In the genomic region with DNA sequence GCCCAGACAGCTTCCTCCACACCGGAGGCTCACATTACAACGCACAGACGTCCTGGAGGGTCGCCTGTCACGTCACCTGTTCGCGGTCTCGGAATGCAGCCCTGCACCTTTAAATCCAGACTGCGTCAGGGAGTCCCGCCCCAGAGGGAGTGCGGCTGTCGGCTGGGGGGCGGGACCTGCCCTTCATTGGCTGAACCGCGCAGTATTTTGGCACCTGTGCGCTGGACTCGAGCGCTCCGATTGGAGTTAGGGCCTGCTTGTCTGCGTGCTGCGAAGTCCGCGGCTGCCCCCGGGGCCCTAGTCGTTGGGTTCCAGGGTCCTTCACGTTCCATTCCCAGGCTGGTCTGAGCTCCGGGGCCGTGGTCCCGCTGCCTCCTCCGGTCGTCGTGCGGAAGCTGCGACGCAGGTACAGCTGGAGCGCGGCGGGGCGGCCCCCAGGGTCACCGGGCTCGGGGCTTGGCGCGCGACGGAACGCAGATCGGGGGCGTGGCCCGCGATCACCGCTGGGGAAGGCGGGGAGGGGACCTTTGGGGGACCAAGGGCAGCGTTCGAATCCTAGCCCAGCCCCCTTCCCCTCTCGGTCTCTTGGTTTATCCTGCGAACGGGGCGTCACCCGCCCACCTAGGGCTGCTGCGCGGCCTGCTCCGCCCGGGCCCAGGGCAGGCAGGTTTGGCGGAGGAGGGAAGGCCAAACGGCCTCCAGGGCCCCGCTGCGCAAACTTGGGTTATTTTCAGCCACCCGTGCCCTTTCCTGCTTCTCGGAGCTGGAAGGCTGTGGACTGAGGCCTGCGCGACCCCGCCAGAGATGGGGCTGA, we compare ENCODE assay signal across 8 cellular contexts. TPM values are rescaled to one million over a fixed set of nuclear protein-coding genes. Genes with fewer than 3 reads are reported as not detected.
DNase-seq lines count a peak whose midpoint lies in the region; ATAC-seq and TF ChIP-seq lines count a peak whose summit lies in the region.

A gene with protein sequence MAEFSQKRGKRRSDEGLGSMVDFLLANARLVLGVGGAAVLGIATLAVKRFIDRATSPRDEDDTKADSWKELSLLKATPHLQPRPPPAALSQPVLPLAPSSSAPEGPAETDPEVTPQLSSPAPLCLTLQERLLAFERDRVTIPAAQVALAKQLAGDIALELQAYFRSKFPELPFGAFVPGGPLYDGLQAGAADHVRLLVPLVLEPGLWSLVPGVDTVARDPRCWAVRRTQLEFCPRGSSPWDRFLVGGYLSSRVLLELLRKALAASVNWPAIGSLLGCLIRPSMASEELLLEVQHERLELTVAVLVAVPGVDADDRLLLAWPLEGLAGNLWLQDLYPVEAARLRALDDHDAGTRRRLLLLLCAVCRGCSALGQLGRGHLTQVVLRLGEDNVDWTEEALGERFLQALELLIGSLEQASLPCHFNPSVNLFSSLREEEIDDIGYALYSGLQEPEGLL (plus strand): TSS at position 331 of the 814 bp plus-strand sequence. CDS start 2,059 bp downstream, outside the sequence.

- no peaks in the 10 kb centered on the region for H3K27me3 Mint-ChIP-seq in type B pancreatic cell

- no peak for TF ChIP-seq CTCF in GM12864 (IDR thresholded peaks at IDR 0.05; ENCODE audit: low read depth, low read length, missing control alignments)
- no peak for TF ChIP-seq CTCF in heart left ventricle (IDR thresholded peaks at IDR 0.05)
- TF ChIP-seq CTCF in type B pancreatic cell (conservative IDR thresholded peaks at IDR 0.05), result no peak

- H3K27ac ChIP-seq in heart left ventricle, result peak within 1 kb of the TSS; percentile 78 to 99 (median 95)

- H3K36me3 ChIP-seq in adipocyte (ENCODE audit: control insufficient read depth, insufficient read depth, low read length, severe bottlenecking) (peaks cover 33% of the 10 kb centered on the region), heart left ventricle (peaks cover 0 to 40% (median 36%) of the 10 kb centered on the region in 9 donors)

- DNase-seq in GM12864 (ENCODE audit: low read depth), result peak; percentile 85
- peak; percentile 84 for DNase-seq in NCI-H128 (lab: John Stamatoyannopoulos, UW; ENCODE audit: unreplicated experiment)
- DNase-seq in SW 1271 (lab: John Stamatoyannopoulos, UW), result peak; percentile 98 to 99
- peak; percentile 97 for DNase-seq in adipocyte (ENCODE audit: low read depth)
- DNase-seq in heart left ventricle, result peak; percentile 97 to 98 (median 97)
- DNase-seq in pons (ENCODE audit: low spot score), result peak; percentile 92
- DNase-seq in type B pancreatic cell (ENCODE audit: extremely low spot score, unreplicated experiment), result peak; percentile 92

- H3K9me3 Mint-ChIP-seq in type B pancreatic cell, result no peaks in the 10 kb centered on the region

- H3K9me3 ChIP-seq in adipocyte (ENCODE audit: control insufficient read depth, low read length) (no peaks in the 10 kb centered on the region), heart left ventricle (no peaks in the 10 kb centered on the region)

- peak within 1 kb of the TSS; percentile 100 for H3K27ac Mint-ChIP-seq in type B pancreatic cell

- H3K36me3 Mint-ChIP-seq in type B pancreatic cell, result no peaks in the 10 kb centered on the region

- WGBS in heart left ventricle, 4 donors, result 0 to 1% (median 0%) methylated on average over 23 to 72 of the region's 72 CpGs

- H3K27me3 ChIP-seq in adipocyte (replicated peaks; ENCODE audit: control insufficient read depth, insufficient read depth, low read length) (no peaks in the 10 kb centered on the region), heart left ventricle (no peaks in the 10 kb centered on the region)

- TF ChIP-seq POLR2A in heart left ventricle (IDR thresholded peaks at IDR 0.05), result peak; percentile 30 to 62

- peak; percentile 81 for ATAC-seq in HG02678 (IDR thresholded peaks at IDR 0.05; ENCODE audit: unreplicated experiment)
- ATAC-seq in heart left ventricle, result peak; percentile 82 to 87 (median 87)

- peaks cover 10% of the 10 kb centered on the region for H3K4me1 Mint-ChIP-seq in type B pancreatic cell (ENCODE audit: unreplicated experiment)

- intact Hi-C loops in heart left ventricle (cut with DNase I), result loop anchor here in 7 of 10 donors (2.0 to 10.0 kb wide), 6 partner anchors 14 to 78 kb away; a partner anchor contains a TSS

- peak within 1 kb of the TSS; percentile 95 for H3K9ac ChIP-seq in adipocyte (ENCODE audit: low read length)

- H3K4me3 ChIP-seq in GM12864 (ENCODE audit: low read depth, low read length) (peak within 1 kb of the TSS; percentile 70), adipocyte (ENCODE audit: low read length) (peak within 1 kb of the TSS; percentile 95), heart left ventricle (peak within 1 kb of the TSS; percentile 58 to 94 (median 84))

- peaks cover 33% of the 10 kb centered on the region for H3K4me1 ChIP-seq in adipocyte (ENCODE audit: control insufficient read depth, insufficient read depth, low read length)
- peaks cover 6 to 62% (median 50%) of the 10 kb centered on the region in 12 donors for H3K4me1 ChIP-seq in heart left ventricle

- H3K4me3 Mint-ChIP-seq in type B pancreatic cell, result peak within 1 kb of the TSS; percentile 88

RNA-seq across cellular contexts. Expression of the gene that starts here (rescaled TPM):
- 10 to 100 TPM; 23.2 to 46.9 (median 26.7) TPM for total RNA-seq in heart left ventricle
- polyA plus RNA-seq in heart left ventricle, result 10 to 100 TPM; 18.8 to 27.4 TPM
- 17.9 and 31.2 TPM in 2 replicates for total RNA-seq in type B pancreatic cell (ENCODE audit: low replicate concordance)

Comparison
In these comparisons a context has a peak if more than half of its experiments do, and no peak if none do; other contexts are left out.
1. Peak in every context shown above with its lines: DNase-seq, ATAC-seq, H3K4me3 ChIP-seq and H3K27ac ChIP-seq.